9 cellular contexts compared by ENCODE assay signal in the genomic region with DNA sequence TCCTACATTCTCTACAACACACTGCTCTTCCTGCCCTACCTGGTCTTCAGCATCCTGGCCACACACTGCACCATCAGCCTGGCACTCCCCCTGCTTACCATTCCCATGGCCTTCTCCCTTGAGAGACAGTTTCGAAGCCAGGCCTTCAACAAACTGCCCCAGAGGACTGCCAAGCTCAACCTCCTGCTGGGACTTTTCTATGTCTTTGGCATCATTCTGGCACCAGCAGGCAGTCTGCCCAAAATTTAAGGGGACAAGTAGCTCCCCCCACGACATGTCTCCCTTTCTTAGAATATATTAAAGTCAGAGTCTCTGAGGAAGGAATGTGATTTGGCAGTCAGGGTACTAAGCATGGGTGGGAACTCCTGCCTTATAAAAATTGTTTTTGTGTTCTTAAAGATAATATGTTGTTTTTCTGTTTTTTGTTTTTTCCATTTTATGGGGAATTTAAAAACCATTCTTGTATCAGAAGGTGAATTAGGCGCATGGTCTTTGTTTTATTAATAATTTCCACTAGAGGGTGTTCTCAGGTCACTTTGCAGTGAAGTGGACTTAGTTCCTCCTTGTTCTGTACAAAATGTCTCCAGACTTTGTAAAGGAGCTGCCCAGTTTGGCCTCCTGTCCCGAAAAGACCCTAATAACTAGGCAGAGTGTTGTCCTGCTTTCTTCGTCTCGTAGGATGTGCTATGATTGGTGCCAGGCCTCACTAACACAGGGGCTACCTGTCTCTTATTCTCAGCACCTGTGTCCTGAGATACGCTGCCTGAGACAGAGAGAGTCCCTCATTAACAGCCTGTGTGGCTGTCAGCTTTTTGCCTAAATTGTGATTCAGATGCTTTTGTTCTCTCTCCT. TPM values are rescaled to one million over a fixed set of nuclear protein-coding genes. Genes with fewer than 3 reads are reported as not detected.
A peak's percentile ranks its signal among the peaks of the same experiment; 100 is the strongest.
DNase-seq lines count a peak whose midpoint lies in the region; ATAC-seq and TF ChIP-seq lines count a peak whose summit lies in the region.
"Had no signal": no experiment of that assay in that cellular context is flagged by ENCODE, and none has a peak within 500 bp of the region (broad histone marks: within the 10 kb centered on the region; RNA-seq: fewer than 3 reads in every experiment).

No MANE protein-coding gene starts in this region.

- H3K27me3 Mint-ChIP-seq in activated naive CD8-positive, alpha-beta T cell = no peaks in the 10 kb centered on the region
- H3K27me3 Mint-ChIP-seq: activated B cell treated with CpG ODN at 0.5 μM for 24 hours had no signal

- DNase-seq in CD1c-positive myeloid dendritic cell (ENCODE audit: extremely low spot score) (peak; percentile 7), HFF-Myc (ENCODE audit: extremely low read depth, low read depth) (no peak), left lobe of liver (ENCODE audit: low spot score) (no peak), NCI-H1436 treated with DMSO at 0.1 percent for 48 hours (lab: John Stamatoyannopoulos, UW) (no peak), dedifferentiated amniotic fluid mesenchymal stem cell (ENCODE audit: extremely low spot score) (no peak), lower leg skin (ENCODE audit: low spot score in 2 of 2) (no peak)
- DNase-seq: activated B cell treated with CpG ODN at 0.5 μM for 24 hours had no signal

- peaks cover 69% of the 10 kb centered on the region for H3K4me1 Mint-ChIP-seq in activated naive CD8-positive, alpha-beta T cell (ENCODE audit: low read depth)

- H3K27ac Mint-ChIP-seq in activated naive CD8-positive, alpha-beta T cell = peak overlapping the region; percentile 89

- 88 to 92% methylated on average over 7 of the region's 7 CpGs for WGBS in lower leg skin, 2 donors

- no peaks in the 10 kb centered on the region for H3K9me3 Mint-ChIP-seq in activated naive CD8-positive, alpha-beta T cell (ENCODE audit: low read depth)
- H3K9me3 Mint-ChIP-seq: activated B cell treated with CpG ODN at 0.5 μM for 24 hours had no signal

- TF ChIP-seq POLR2A in lower leg skin (IDR thresholded peaks at IDR 0.05) = no peak

- peaks cover 5% of the 10 kb centered on the region for H3K36me3 Mint-ChIP-seq in activated naive CD8-positive, alpha-beta T cell

- ATAC-seq in left lobe of liver = peak; percentile 44
- ATAC-seq in GM18870 (IDR thresholded peaks at IDR 0.05; ENCODE audit: unreplicated experiment) = no peak

- H3K4me3 ChIP-seq in HFF-Myc (replicated peaks; ENCODE audit: low read depth, low read length) (no peak overlapping the region), lower leg skin (ENCODE audit: low read depth, poor library complexity, severe bottlenecking) (no peak overlapping the region)

- TF ChIP-seq CTCF in HFF-Myc (IDR thresholded peaks at IDR 0.05; ENCODE audit: low read depth, low read length, missing control alignments) = peak; percentile 14
- no peak for TF ChIP-seq CTCF in lower leg skin (IDR thresholded peaks at IDR 0.05)

- H3K4me3 Mint-ChIP-seq in activated naive CD8-positive, alpha-beta T cell = no peak overlapping the region
- H3K4me3 Mint-ChIP-seq: activated B cell treated with CpG ODN at 0.5 μM for 24 hours had no signal

- intact Hi-C loops in lower leg skin (cut with DNase I; ENCODE audit: low total_unique reads) = no loop called here

RNA-seq across cellular contexts. Expression of a gene that starts 13.1 kb away (rescaled TPM):
- 7.6 TPM for total RNA-seq in left lobe of liver
- 10 to 100 TPM in 3 of 4 donors, 1 to 10 TPM in 1; 7.4 to 23.0 (median 14.6) TPM for total RNA-seq in lower leg skin

RNA-seq across cellular contexts. Expression of a gene that starts 23.8 kb away (rescaled TPM):
- total RNA-seq in left lobe of liver (33.2 TPM), lower leg skin (10 to 100 TPM; 28.7 to 31.5 (median 29.7) TPM)
